ENCODE assay signal across 1 cellular context in the genomic region with DNA sequence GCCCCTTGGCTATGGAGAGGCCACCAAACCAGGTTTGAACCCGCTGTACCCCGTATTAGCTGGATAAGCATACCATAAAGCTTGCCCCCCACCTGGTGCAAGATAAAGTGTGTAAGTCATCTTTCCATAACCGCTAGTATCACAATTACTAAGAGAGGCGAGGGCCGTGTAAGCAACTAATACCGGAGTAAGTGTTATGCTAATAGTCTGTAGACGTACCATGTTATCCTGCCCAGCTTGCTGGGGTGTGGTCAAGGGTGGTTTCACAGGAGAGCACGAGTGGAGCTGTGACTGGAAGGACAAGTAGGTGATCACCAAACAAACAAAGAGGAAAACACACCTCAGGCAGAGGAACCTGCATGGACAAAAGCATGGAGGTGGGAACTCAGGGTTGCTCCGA.
TF ChIP-seq lines count a peak whose summit lies in the region.

No MANE protein-coding gene starts in this region.

TF ChIP-seq in IMR-90, 13 proteins besides CTCF, POLR2A, EP300 and RAD21:
- TF ChIP-seq, protein P1, sequence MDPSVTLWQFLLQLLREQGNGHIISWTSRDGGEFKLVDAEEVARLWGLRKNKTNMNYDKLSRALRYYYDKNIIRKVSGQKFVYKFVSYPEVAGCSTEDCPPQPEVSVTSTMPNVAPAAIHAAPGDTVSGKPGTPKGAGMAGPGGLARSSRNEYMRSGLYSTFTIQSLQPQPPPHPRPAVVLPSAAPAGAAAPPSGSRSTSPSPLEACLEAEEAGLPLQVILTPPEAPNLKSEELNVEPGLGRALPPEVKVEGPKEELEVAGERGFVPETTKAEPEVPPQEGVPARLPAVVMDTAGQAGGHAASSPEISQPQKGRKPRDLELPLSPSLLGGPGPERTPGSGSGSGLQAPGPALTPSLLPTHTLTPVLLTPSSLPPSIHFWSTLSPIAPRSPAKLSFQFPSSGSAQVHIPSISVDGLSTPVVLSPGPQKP (IDR thresholded peaks at IDR 0.05; ENCODE audit: borderline replicate concordance, low read depth, low read length), result no peak
- TF ChIP-seq CHD1 (IDR thresholded peaks at IDR 0.05; ENCODE audit: low read depth, low read length) (no peak), MAFK (IDR thresholded peaks at IDR 0.05; ENCODE audit: low read depth, low read length) (no peak), CEBPB (IDR thresholded peaks at IDR 0.05; ENCODE audit: low read depth, low read length) (no peak), MAZ (IDR thresholded peaks at IDR 0.05; ENCODE audit: borderline replicate concordance, low read depth, low read length) (no peak), MXI1 (IDR thresholded peaks at IDR 0.05; ENCODE audit: borderline replicate concordance, low read depth, low read length) (no peak), RCOR1 (IDR thresholded peaks at IDR 0.05; ENCODE audit: insufficient replicate concordance, low read length) (no peak), NFE2L2 (IDR thresholded peaks at IDR 0.05; ENCODE audit: low read depth, low read length) (no peak)
